8 cellular contexts compared by ENCODE assay signal in genomic region chr18:65091737-65092329, GRCh38.
DNase-seq lines count a peak whose midpoint lies in the region; ATAC-seq and TF ChIP-seq lines count a peak whose summit lies in the region.

No MANE protein-coding gene starts in this region.

- H3K4me3 Mint-ChIP-seq in activated T-cell treated with anti-CD3 and anti-CD28 coated beads, Interleukin-2, amount 50 U/mL, for 4 hours = no peak overlapping the region

- TF ChIP-seq CTCF in WERI-Rb-1 (IDR thresholded peaks at IDR 0.05; ENCODE audit: low read depth, low read length) = peak; percentile 33; the same call in 1 of the 2 replicates

- H3K27ac ChIP-seq in WERI-Rb-1 = no peak overlapping the region

- peak; percentile 43 for DNase-seq in NCI-H1092 treated with DMSO at 0.1 percent for 48 hours (lab: John Stamatoyannopoulos, UW)
- DNase-seq in NCI-H1092 (lab: John Stamatoyannopoulos, UW) = no peak
- DNase-seq in M059J (ENCODE audit: low read depth) = peak; percentile 2
- peak; percentile 2 for DNase-seq in WERI-Rb-1
- peak; percentile 64 for DNase-seq in medulla oblongata (ENCODE audit: extremely low spot score)
- DNase-seq in AG08395 (ENCODE audit: low spot score) = no peak
- no peak for DNase-seq in activated T-cell treated with anti-CD3 and anti-CD28 coated beads, Interleukin-2, amount 50 U/mL, for 4 hours

- H3K4me1 Mint-ChIP-seq in activated T-cell treated with anti-CD3 and anti-CD28 coated beads, Interleukin-2, amount 50 U/mL, for 4 hours (ENCODE audit: low read depth) = no peaks in the 10 kb centered on the region

- H3K4me3 ChIP-seq in WERI-Rb-1 (ENCODE audit: low read depth, low read length) = no peak overlapping the region

- peaks cover 3% of the 10 kb centered on the region for H3K9me3 Mint-ChIP-seq in activated T-cell treated with anti-CD3 and anti-CD28 coated beads, Interleukin-2, amount 50 U/mL, for 4 hours

- no peaks in the 10 kb centered on the region for H3K36me3 ChIP-seq in WERI-Rb-1

- H3K9me3 ChIP-seq in WERI-Rb-1 (ENCODE audit: severe bottlenecking) = no peaks in the 10 kb centered on the region

- H3K27me3 Mint-ChIP-seq in activated T-cell treated with anti-CD3 and anti-CD28 coated beads, Interleukin-2, amount 50 U/mL, for 4 hours (ENCODE audit: low read depth) = no peaks in the 10 kb centered on the region

- TF ChIP-seq POLR2A in GM18505 (IDR thresholded peaks at IDR 0.05; ENCODE audit: borderline replicate concordance, extremely low read depth, insufficient read depth, insufficient read length) = no peak

- H3K27me3 ChIP-seq in WERI-Rb-1 (ENCODE audit: insufficient read depth, low read depth, severe bottlenecking) = no peaks in the 10 kb centered on the region

- no peak for ATAC-seq in GM18505 (IDR thresholded peaks at IDR 0.05; ENCODE audit: unreplicated experiment)
- no peak for ATAC-seq in activated T-cell treated with anti-CD3 and anti-CD28 coated beads, Interleukin-2, amount 50 U/mL, for 4 hours

- no peaks in the 10 kb centered on the region for H3K36me3 Mint-ChIP-seq in activated T-cell treated with anti-CD3 and anti-CD28 coated beads, Interleukin-2, amount 50 U/mL, for 4 hours (ENCODE audit: insufficient read depth)

Comparison
In these comparisons a context has a peak if more than half of its experiments do, and no peak if none do; other contexts are left out.
1. DNase-seq: peak in NCI-H1092 treated with DMSO at 0.1 percent for 48 hours (single experiment), M059J (single experiment), WERI-Rb-1 (single experiment) and medulla oblongata (single experiment); none in NCI-H1092 (single experiment), AG08395 (single experiment) and activated T-cell treated with anti-CD3 and anti-CD28 coated beads, Interleukin-2, amount 50 U/mL, for 4 hours (single experiment).